ENCODE assay signal across 8 cellular contexts in genomic region chr16:2968738-2969544, GRCh38. TPM values are rescaled to one million over a fixed set of nuclear protein-coding genes. Genes with fewer than 3 reads are reported as not detected.
A peak's percentile ranks its signal among the peaks of the same experiment; 100 is the strongest.
DNase-seq lines count a peak whose midpoint lies in the region; ATAC-seq and TF ChIP-seq lines count a peak whose summit lies in the region.

PAQR4 (plus strand) TSS chr16:2969348; CDS start chr16:2969675, 327 bp downstream.

- intact Hi-C loops in PC-3 (cut with micrococcal nuclease): loop anchor here (10.0 kb wide), 1 partner anchor 64 kb away; no protein-coding TSS in a partner anchor

- H3K9me2 ChIP-seq in PC-3 (replicated peaks; ENCODE audit: low read length): no peaks in the 10 kb centered on the region

- H3K27me3 ChIP-seq in PC-3 (ENCODE audit: low read length): no peaks in the 10 kb centered on the region
- peaks cover 37 to 71% of the 10 kb centered on the region in 2 donors for H3K27me3 ChIP-seq in muscle layer of colon (ENCODE audit: control insufficient read depth in 1 of 2, insufficient read depth in 2 of 2, low read length in 2 of 2)

- peaks cover 22% of the 10 kb centered on the region; the same call in 1 of the 2 replicates for H3K4me1 ChIP-seq in PC-3 (ENCODE audit: insufficient read depth, low read length)
- peaks cover 16% of the 10 kb centered on the region for H3K4me1 ChIP-seq in muscle layer of colon (ENCODE audit: insufficient read depth, low read length)

- POLR2A ChIA-PET in PC-3 (lab: Charles Lee; ENCODE audit: unreplicated experiment): no interaction called here

- H3K27ac ChIP-seq in PC-3 (ENCODE audit: low read length) (peak within 1 kb of the TSS; percentile 43), muscle layer of colon (ENCODE audit: low read depth, low read length) (no peak within 1 kb of the TSS)

- peak within 1 kb of the TSS; percentile 85 for H3K4me3 ChIP-seq in PC-3 (ENCODE audit: low read length)
- H3K4me3 ChIP-seq in muscle layer of colon (ENCODE audit: low read depth in 1 of 2, low read length in 2 of 2): peak within 1 kb of the TSS; percentile 55 to 59

- H3K36me3 ChIP-seq in PC-3 (ENCODE audit: low read depth, low read length) (no peaks in the 10 kb centered on the region), muscle layer of colon (ENCODE audit: insufficient read depth, low read length) (no peaks in the 10 kb centered on the region)

- H3K79me2 ChIP-seq in PC-3 (ENCODE audit: low read length): peaks cover 10% of the 10 kb centered on the region; the same call in 1 of the 2 replicates

- ATAC-seq in GM21529 (IDR thresholded peaks at IDR 0.05; ENCODE audit: unreplicated experiment) (peak; percentile 66), PC-3 (peak; percentile 72), esophagus mucosa (peak; percentile 78)
- peak; percentile 76 to 78 for ATAC-seq in activated T-cell treated with anti-CD3 and anti-CD28 coated beads, Interleukin-2, amount 50 U/mL, for 4 hours

- peaks cover 4% of the 10 kb centered on the region for H3K36me3 Mint-ChIP-seq in IgD-negative memory B cell
- no peaks in the 10 kb centered on the region for H3K36me3 Mint-ChIP-seq in activated T-cell treated with anti-CD3 and anti-CD28 coated beads, Interleukin-2, amount 50 U/mL, for 4 hours (ENCODE audit: insufficient read depth)

- no peaks in the 10 kb centered on the region for H3F3A ChIP-seq in PC-3 (ENCODE audit: low read length, unreplicated experiment)

- peaks cover 12 to 15% (median 14%) of the 10 kb centered on the region in 3 donors for H3K4me1 Mint-ChIP-seq in IgD-negative memory B cell
- peaks cover 19% of the 10 kb centered on the region for H3K4me1 Mint-ChIP-seq in activated T-cell treated with anti-CD3 and anti-CD28 coated beads, Interleukin-2, amount 50 U/mL, for 4 hours (ENCODE audit: low read depth)

- peak within 1 kb of the TSS; percentile 87 for H3K9ac ChIP-seq in PC-3 (ENCODE audit: low read length)
- H3K9ac ChIP-seq in muscle layer of colon (ENCODE audit: low read length): no peak within 1 kb of the TSS

- H4K20me1 ChIP-seq in PC-3 (ENCODE audit: low read length): peaks cover 12% of the 10 kb centered on the region

- TF ChIP-seq CTCF in PC-3 (conservative IDR thresholded peaks at IDR 0.05; ENCODE audit: low read depth, low read length): no peak

- peak within 1 kb of the TSS; percentile 94 for H3K4me2 ChIP-seq in PC-3 (ENCODE audit: low read length)

- H3K9me3 ChIP-seq in PC-3 (ENCODE audit: low read length) (no peaks in the 10 kb centered on the region), muscle layer of colon (ENCODE audit: low read length) (no peaks in the 10 kb centered on the region)

- H3K27ac Mint-ChIP-seq in IgD-negative memory B cell: peak within 1 kb of the TSS; percentile 57 to 89 (median 78)

- DNase-seq in DMS153 treated with DMSO at 0.1 percent for 48 hours (lab: John Stamatoyannopoulos, UW; ENCODE audit: unreplicated experiment) (peak; percentile 85), PC-3 (peak; percentile 92)
- peak; percentile 67 for DNase-seq in activated T-cell treated with anti-CD3 and anti-CD28 coated beads, Interleukin-2, amount 50 U/mL, for 4 hours
- DNase-seq in stimulated activated CD8-positive, alpha-beta memory T cell treated with anti-CD3 and anti-CD28 coated beads, Interleukin-7, amount 100 ng/mL, for 1 hour (ENCODE audit: low read depth in 2 of 2): peak; percentile 48 to 49

- CTCF ChIA-PET in PC-3 (lab: Charles Lee): interaction anchor here (0.6 kb wide), 1 partner anchor 59 kb away, joined by 3 read pairs; no protein-coding TSS in a partner anchor

- H3K9me3 Mint-ChIP-seq in IgD-negative memory B cell: peaks cover 0 to 2% (median 0%) of the 10 kb centered on the region in 3 donors
- H3K9me3 Mint-ChIP-seq in activated T-cell treated with anti-CD3 and anti-CD28 coated beads, Interleukin-2, amount 50 U/mL, for 4 hours: no peaks in the 10 kb centered on the region

- H2AFZ ChIP-seq in PC-3 (ENCODE audit: low read length): peak within 1 kb of the TSS; percentile 50

- no TSS peak for BruUV-seq in PC-3 (replicated peaks; lab: Mats Ljungman, UMichigan)

- peak within 1 kb of the TSS; percentile 79 to 93 (median 92) for H3K4me3 Mint-ChIP-seq in IgD-negative memory B cell
- peak within 1 kb of the TSS; percentile 73 for H3K4me3 Mint-ChIP-seq in activated T-cell treated with anti-CD3 and anti-CD28 coated beads, Interleukin-2, amount 50 U/mL, for 4 hours

- peaks cover 25% of the 10 kb centered on the region for H3K27me3 Mint-ChIP-seq in IgD-negative memory B cell
- peaks cover 29% of the 10 kb centered on the region for H3K27me3 Mint-ChIP-seq in activated T-cell treated with anti-CD3 and anti-CD28 coated beads, Interleukin-2, amount 50 U/mL, for 4 hours (ENCODE audit: low read depth)

RNA-seq across cellular contexts. Expression of gene PAQR4, which starts in this region (rescaled TPM):
- 1.9 TPM for polyA plus RNA-seq in IgD-negative memory B cell
- total RNA-seq in PC-3 (2014; rRNA removed) (37.9 and 45.0 TPM in 2 replicates), esophagus mucosa (11.1 TPM)
- total RNA-seq in activated T-cell treated with anti-CD3 and anti-CD28 coated beads, Interleukin-2, amount 50 U/mL, for 4 hours: 10 to 100 TPM; 17.4 to 24.9 (median 22.6) TPM
